ENCODE assay signal across 8 cellular contexts in the genomic region with DNA sequence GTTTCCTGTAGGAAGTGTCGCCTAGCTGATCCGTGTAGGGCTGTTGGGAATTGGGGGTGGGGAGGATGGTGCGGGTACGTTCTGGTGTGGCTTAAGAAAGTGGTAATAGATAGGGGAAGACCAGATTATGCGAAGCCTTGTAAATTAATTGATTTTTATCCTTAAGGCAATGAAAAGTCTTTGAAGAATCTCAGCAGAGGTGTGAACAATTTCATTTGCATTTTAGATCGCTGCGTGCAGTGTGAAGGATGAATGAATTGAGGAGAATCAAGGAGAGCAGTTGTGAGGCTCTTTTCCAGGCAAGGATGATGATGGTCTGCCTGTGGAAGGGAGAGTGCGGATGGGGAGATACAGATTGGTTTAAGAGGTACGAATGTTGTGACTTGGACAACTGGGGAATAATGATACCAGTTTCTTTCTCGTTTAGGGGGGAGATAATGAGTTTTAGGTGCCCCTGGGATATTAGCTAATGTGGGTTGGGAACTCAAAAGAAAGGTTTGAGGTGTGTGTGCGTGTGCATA. TPM values are rescaled to one million over a fixed set of nuclear protein-coding genes. Genes with fewer than 3 reads are reported as not detected.
DNase-seq lines count a peak whose midpoint lies in the region; ATAC-seq and TF ChIP-seq lines count a peak whose summit lies in the region.

No MANE protein-coding gene starts in this region.

- H3K27me3 ChIP-seq in heart left ventricle = no peaks in the 10 kb centered on the region
- no peaks in the 10 kb centered on the region for H3K27me3 ChIP-seq in uterus

- DNase-seq in heart left ventricle (no peak), Right ventricle myocardium inferior (ENCODE audit: missing footprints) (no peak), SW480 (ENCODE audit: low spot score) (peak; percentile 36), inferior parietal cortex (ENCODE audit: extremely low spot score) (peak; percentile 30), uterus (no peak), sciatic nerve (ENCODE audit: low spot score) (no peak), head of caudate nucleus (no peak)

- TF ChIP-seq CTCF in heart left ventricle (IDR thresholded peaks at IDR 0.05) = no peak
- TF ChIP-seq CTCF in uterus (IDR thresholded peaks at IDR 0.05) = no peak

- H3K4me3 ChIP-seq in heart left ventricle (peak overlapping the region; percentile 42 to 92 (median 71)), uterus (peak overlapping the region; percentile 87 to 89)

- peak overlapping the region; percentile 87 to 99 (median 97) for H3K27ac ChIP-seq in heart left ventricle
- peak overlapping the region; percentile 97 to 99 for H3K27ac ChIP-seq in uterus

- H3K4me1 ChIP-seq in heart left ventricle = peaks cover 5 to 73% (median 39%) of the 10 kb centered on the region in 12 donors
- peaks cover 0 to 3% of the 10 kb centered on the region in 2 donors for H3K4me1 ChIP-seq in uterus

- H3K36me3 ChIP-seq in heart left ventricle (peaks cover 0 to 24% (median 19%) of the 10 kb centered on the region in 9 donors), uterus (no peaks in the 10 kb centered on the region)

- 5 to 6% (median 5%) methylated on average over 11 of the region's 11 CpGs for WGBS in heart left ventricle, 4 donors

- ATAC-seq in heart left ventricle = no peak
- ATAC-seq in Right ventricle myocardium inferior = no peak
- ATAC-seq in GM18861 (IDR thresholded peaks at IDR 0.05; ENCODE audit: unreplicated experiment) = no peak
- ATAC-seq in sciatic nerve = no peak

- H3K9me3 ChIP-seq in heart left ventricle = no peaks in the 10 kb centered on the region
- no peaks in the 10 kb centered on the region for H3K9me3 ChIP-seq in uterus

- TF ChIP-seq POLR2A in heart left ventricle (IDR thresholded peaks at IDR 0.05) (no peak), uterus (IDR thresholded peaks at IDR 0.05) (no peak)

- intact Hi-C loops in heart left ventricle (cut with DNase I) (loop anchor here in 7 of 10 donors (1.0 to 10.0 kb wide), 5 partner anchors 14 to 138 kb away; a partner anchor contains a TSS), Right ventricle myocardium inferior (cut with DNase I) (loop anchor here (2.0 to 5.0 kb wide), 3 partner anchors 20 to 136 kb away; a partner anchor contains a TSS), uterus (cut with DNase I; ENCODE audit: low total_unique reads) (no loop called here), sciatic nerve (cut with DNase I) (no loop called here), head of caudate nucleus (cut with DNase I) (loop anchor here (5.0 kb wide), 1 partner anchor 86 kb away; a partner anchor contains a TSS)

RNA-seq across cellular contexts. Expression of a gene that starts 0.8 kb away (rescaled TPM):
- 10 to 100 TPM; 20.8 to 36.0 (median 26.5) TPM for total RNA-seq in heart left ventricle
- polyA plus RNA-seq in heart left ventricle = 10 to 100 TPM; 13.8 to 38.8 TPM
- total RNA-seq in Right ventricle myocardium inferior = 29.2 TPM
- total RNA-seq in uterus = 10 to 100 TPM in 3 of 4 donors, 1 to 10 TPM in 1; 4.4 to 42.2 (median 36.1) TPM
- 34.3 TPM for total RNA-seq in sciatic nerve

RNA-seq across cellular contexts. Expression of a gene that starts 15.4 kb away (rescaled TPM):
- total RNA-seq in heart left ventricle (10 to 100 TPM; 28.1 to 42.7 (median 34.7) TPM), Right ventricle myocardium inferior (36.5 TPM), uterus (10 to 100 TPM in 3 of 4 donors, 1 to 10 TPM in 1; 1.0 to 36.9 (median 22.0) TPM), sciatic nerve (38.0 TPM)
- 10 to 100 TPM; 25.8 to 34.3 TPM for polyA plus RNA-seq in heart left ventricle

RNA-seq across cellular contexts. Expression of a gene that starts 15.4 kb away (rescaled TPM):
- total RNA-seq in heart left ventricle (10 to 100 TPM; 38.3 to 59.1 (median 49.4) TPM), Right ventricle myocardium inferior (62.8 TPM), uterus (10 to 100 TPM in 3 of 4 donors, 1 to 10 TPM in 1; 3.3 to 38.9 (median 29.8) TPM), sciatic nerve (57.0 TPM)
- polyA plus RNA-seq in heart left ventricle = 100 to 1,000 TPM; 162 to 234 TPM

RNA-seq across cellular contexts. Expression of a gene that starts 20.5 kb away (rescaled TPM):
- 10 to 100 TPM; 54.4 to 86.9 (median 73.2) TPM for total RNA-seq in heart left ventricle
- polyA plus RNA-seq in heart left ventricle = 100 to 1,000 TPM in 1 of 2 donors, 10 to 100 TPM in 1; 60.7 to 131 TPM
- 82.8 TPM for total RNA-seq in Right ventricle myocardium inferior
- total RNA-seq in uterus = 100 to 1,000 TPM in 1 of 4 donors, 10 to 100 TPM in 2, 1 to 10 TPM in 1; 2.0 to 111 (median 62.9) TPM
- total RNA-seq in sciatic nerve = 70.4 TPM

RNA-seq across cellular contexts. Expression of a gene that starts 26.0 kb away (rescaled TPM):
- total RNA-seq in heart left ventricle (10 to 100 TPM; 12.3 to 20.0 (median 14.6) TPM), Right ventricle myocardium inferior (19.5 TPM), uterus (10 to 100 TPM in 3 of 4 donors, 1 to 10 TPM in 1; 4.1 to 38.1 (median 29.9) TPM), sciatic nerve (23.5 TPM)
- polyA plus RNA-seq in heart left ventricle = 10 to 100 TPM; 13.0 TPM

Comparison
In these comparisons a context has a peak if more than half of its experiments do, and no peak if none do; other contexts are left out.
1. DNase-seq: peak in SW480 (single experiment) and inferior parietal cortex (single experiment); none in heart left ventricle (0 of 5), Right ventricle myocardium inferior (single experiment), uterus (0 of 2), sciatic nerve (single experiment) and head of caudate nucleus (0 of 42).
2. intact Hi-C loops: an anchor here in heart left ventricle (1.0 to 10.0 kb wide), Right ventricle myocardium inferior (2.0 to 5.0 kb wide) and head of caudate nucleus (5.0 kb wide); none called in uterus and sciatic nerve.